In genomic region chr1:121016182-121017028, GRCh38 we compare ENCODE assay signal across 8 cellular contexts.
DNase-seq lines count a peak whose midpoint lies in the region; ATAC-seq lines count a peak whose summit lies in the region.
"Not testable (repeated sequence)": the region's sequence is repeated elsewhere in the genome, so short reads cannot be mapped to it uniquely, and the experiment has no call there.

No MANE protein-coding gene starts in this region.

- H3K36me3 Mint-ChIP-seq in T-helper 1 cell treated with Interleukin-12 subunit alpha and Interleukin-12 subunit beta and Interleukin-4 antibody, amounts not matched to agents 30 μg/mL and 1 μg/mL, for 36 hours (ENCODE audit: low read depth); activated naive CD8-positive, alpha-beta T cell treated with anti-CD3 and anti-CD28 coated beads for 36 hours; natural killer cell treated with Interleukin-12 subunit alpha and Interleukin-12 subunit beta and Interleukin-15 and Interleukin-18, amount 100 ng/mL, for 72 hours: not testable (repeated sequence)

- ATAC-seq in HG02623 (IDR thresholded peaks at IDR 0.05; ENCODE audit: unreplicated experiment): peak; percentile 50
- ATAC-seq in natural killer cell treated with Interleukin-12 subunit alpha and Interleukin-12 subunit beta and Interleukin-15 and Interleukin-18, amount 100 ng/mL, for 72 hours: peak; percentile 89 to 90

- peak overlapping the region; percentile 50 for H3K4me3 Mint-ChIP-seq in T-helper 1 cell treated with Interleukin-12 subunit alpha and Interleukin-12 subunit beta and Interleukin-4 antibody, amounts not matched to agents 30 μg/mL and 1 μg/mL, for 36 hours
- peak overlapping the region; percentile 58 for H3K4me3 Mint-ChIP-seq in activated naive CD8-positive, alpha-beta T cell treated with anti-CD3 and anti-CD28 coated beads for 36 hours
- peak overlapping the region; percentile 32 for H3K4me3 Mint-ChIP-seq in natural killer cell treated with Interleukin-12 subunit alpha and Interleukin-12 subunit beta and Interleukin-15 and Interleukin-18, amount 100 ng/mL, for 72 hours

- H3K9me3 Mint-ChIP-seq in T-helper 1 cell treated with Interleukin-12 subunit alpha and Interleukin-12 subunit beta and Interleukin-4 antibody, amounts not matched to agents 30 μg/mL and 1 μg/mL, for 36 hours; activated naive CD8-positive, alpha-beta T cell treated with anti-CD3 and anti-CD28 coated beads for 36 hours; natural killer cell treated with Interleukin-12 subunit alpha and Interleukin-12 subunit beta and Interleukin-15 and Interleukin-18, amount 100 ng/mL, for 72 hours: not testable (repeated sequence)

- H3K27ac Mint-ChIP-seq in T-helper 1 cell treated with Interleukin-12 subunit alpha and Interleukin-12 subunit beta and Interleukin-4 antibody, amounts not matched to agents 30 μg/mL and 1 μg/mL, for 36 hours: peak overlapping the region; percentile 84
- H3K27ac Mint-ChIP-seq in activated naive CD8-positive, alpha-beta T cell treated with anti-CD3 and anti-CD28 coated beads for 36 hours: peak overlapping the region; percentile 84
- peak overlapping the region; percentile 58 to 69 for H3K27ac Mint-ChIP-seq in natural killer cell treated with Interleukin-12 subunit alpha and Interleukin-12 subunit beta and Interleukin-15 and Interleukin-18, amount 100 ng/mL, for 72 hours

- DNase-seq in GM03348 (ENCODE audit: low spot score): peak; percentile 27
- DNase-seq in NCI-H2171 treated with DMSO at 0.1 percent for 48 hours (lab: John Stamatoyannopoulos, UW): peak; percentile 7
- DNase-seq in activated naive CD8-positive, alpha-beta T cell treated with anti-CD3 and anti-CD28 coated beads for 36 hours: peak; percentile 26
- peak; percentile 59 for DNase-seq in foreskin melanocyte
- DNase-seq in natural killer cell treated with Interleukin-12 subunit alpha and Interleukin-12 subunit beta and Interleukin-15 and Interleukin-18, amount 100 ng/mL, for 72 hours (ENCODE audit: low spot score): not testable (repeated sequence)
- DNase-seq in ureter (ENCODE audit: low spot score): peak; percentile 52

- H3K4me1 Mint-ChIP-seq in T-helper 1 cell treated with Interleukin-12 subunit alpha and Interleukin-12 subunit beta and Interleukin-4 antibody, amounts not matched to agents 30 μg/mL and 1 μg/mL, for 36 hours (ENCODE audit: low read depth); activated naive CD8-positive, alpha-beta T cell treated with anti-CD3 and anti-CD28 coated beads for 36 hours; natural killer cell treated with Interleukin-12 subunit alpha and Interleukin-12 subunit beta and Interleukin-15 and Interleukin-18, amount 100 ng/mL, for 72 hours (ENCODE audit: low read depth in 2 of 2): not testable (repeated sequence)

- H3K27me3 Mint-ChIP-seq in T-helper 1 cell treated with Interleukin-12 subunit alpha and Interleukin-12 subunit beta and Interleukin-4 antibody, amounts not matched to agents 30 μg/mL and 1 μg/mL, for 36 hours (ENCODE audit: low read depth); activated naive CD8-positive, alpha-beta T cell treated with anti-CD3 and anti-CD28 coated beads for 36 hours; natural killer cell treated with Interleukin-12 subunit alpha and Interleukin-12 subunit beta and Interleukin-15 and Interleukin-18, amount 100 ng/mL, for 72 hours: not testable (repeated sequence)
